In genomic region chr10:69662901-69663300, GRCh38 we compare ENCODE assay signal across 14 cellular contexts. TPM values are rescaled to one million over a fixed set of nuclear protein-coding genes. Genes with fewer than 3 reads are reported as not detected.
DNase-seq lines count a peak whose midpoint lies in the region; ATAC-seq and TF ChIP-seq lines count a peak whose summit lies in the region.
"Had no signal": no experiment of that assay in that cellular context is flagged by ENCODE, and none has a peak within 500 bp of the region (broad histone marks: within the 10 kb centered on the region; RNA-seq: fewer than 3 reads in every experiment).

No MANE protein-coding gene starts in this region.

- H3K36me3 Mint-ChIP-seq in chondrocyte (ENCODE audit: low read depth) (no peaks in the 10 kb centered on the region), mesothelial cell of epicardium (no peaks in the 10 kb centered on the region)

- H3K4me3 ChIP-seq in cardiac muscle cell, result no peak overlapping the region
- H3K4me3 ChIP-seq: BLaER1 treated with 17β-estradiol and CSF1 and Interleukin-3, amounts not matched to agents 10 nM and 100 nM had no signal

- DNase-seq in cardiac muscle cell (ENCODE audit: low read depth in 1 of 2, low spot score in 1 of 2) (no peak), Right ventricle myocardium inferior (ENCODE audit: missing footprints) (no peak), chondrocyte (ENCODE audit: low spot score) (peak; percentile 70), mesothelial cell of epicardium (ENCODE audit: low spot score in 2 of 2, unreplicated experiment in 2 of 2) (no peak), NCI-H774 (lab: John Stamatoyannopoulos, UW) (no peak), NCI-H524 treated with DMSO at 0.1 percent for 48 hours (lab: John Stamatoyannopoulos, UW) (no peak)
- DNase-seq: ACHN; Calu3; CD4-positive, alpha-beta T cell; DMS 273 treated with DMSO at 0.1 percent for 48 hours had no signal

- peaks cover 60% of the 10 kb centered on the region for H3K4me1 ChIP-seq in cardiac muscle cell (ENCODE audit: low read depth)

- no peaks in the 10 kb centered on the region for H3K27me3 Mint-ChIP-seq in chondrocyte (ENCODE audit: low read depth)
- peaks cover 18% of the 10 kb centered on the region for H3K27me3 Mint-ChIP-seq in mesothelial cell of epicardium (ENCODE audit: low read depth)

- no peak for TF ChIP-seq CTCF in cardiac muscle cell (IDR thresholded peaks at IDR 0.05; ENCODE audit: low read depth, low read length)
- no peak for TF ChIP-seq CTCF in chondrocyte (IDR thresholded peaks at IDR 0.05)
- no peak for TF ChIP-seq CTCF in mesothelial cell of epicardium (IDR thresholded peaks at IDR 0.05; ENCODE audit: unreplicated experiment)

- peak overlapping the region; percentile 84 for H3K27ac ChIP-seq in cardiac muscle cell
- H3K27ac ChIP-seq: BLaER1 treated with 17β-estradiol and CSF1 and Interleukin-3, amounts not matched to agents 10 nM and 100 nM had no signal

- H3K4me1 Mint-ChIP-seq in chondrocyte (ENCODE audit: low read depth), result peaks cover 5% of the 10 kb centered on the region
- H3K4me1 Mint-ChIP-seq in mesothelial cell of epicardium, result peaks cover 23% of the 10 kb centered on the region
- H3K4me1 Mint-ChIP-seq: IgD-negative memory B cell had no signal

- intact Hi-C loops in Right ventricle myocardium inferior (cut with DNase I), result no loop called here

- H3K36me3 ChIP-seq in cardiac muscle cell, result no peaks in the 10 kb centered on the region
- H3K36me3 ChIP-seq: BLaER1 treated with 17β-estradiol and CSF1 and Interleukin-3, amounts not matched to agents 10 nM and 100 nM had no signal

- H3K9me3 Mint-ChIP-seq in chondrocyte (ENCODE audit: low read depth), result no peaks in the 10 kb centered on the region
- no peaks in the 10 kb centered on the region for H3K9me3 Mint-ChIP-seq in mesothelial cell of epicardium
- H3K9me3 Mint-ChIP-seq: CD4-positive, alpha-beta T cell; H9; IgD-negative memory B cell had no signal

- H3K9me3 ChIP-seq in cardiac muscle cell (ENCODE audit: low read depth), result no peaks in the 10 kb centered on the region

- ATAC-seq in Right ventricle myocardium inferior (no peak), HG03097 (IDR thresholded peaks at IDR 0.05; ENCODE audit: low FRiP score, unreplicated experiment) (no peak)

- H3K4me3 Mint-ChIP-seq in chondrocyte (ENCODE audit: unreplicated experiment), result no peak overlapping the region
- no peak overlapping the region for H3K4me3 Mint-ChIP-seq in mesothelial cell of epicardium
- H3K4me3 Mint-ChIP-seq: CD4-positive, alpha-beta T cell; H9; IgD-negative memory B cell had no signal

- no peaks in the 10 kb centered on the region for H3K27me3 ChIP-seq in cardiac muscle cell

- H3K27ac Mint-ChIP-seq in chondrocyte (ENCODE audit: unreplicated experiment), result no peak overlapping the region
- peak overlapping the region; percentile 58 for H3K27ac Mint-ChIP-seq in mesothelial cell of epicardium
- H3K27ac Mint-ChIP-seq: CD4-positive, alpha-beta T cell; IgD-negative memory B cell had no signal

RNA-seq across cellular contexts. Expression of gene FAM241B, which starts 32.9 kb away (rescaled TPM):
- 8.5 and 13.7 TPM in 2 replicates for total RNA-seq in cardiac muscle cell
- polyA plus RNA-seq in cardiac muscle cell, result 42.4 and 45.3 TPM in 2 replicates
- 3.2 TPM for total RNA-seq in Right ventricle myocardium inferior
- total RNA-seq in chondrocyte, result 5.0 to 13.7 TPM (median 9.7 TPM) in 3 replicates
- 19.2 to 20.9 TPM (median 20.1 TPM) in 3 replicates for total RNA-seq in mesothelial cell of epicardium
